In the genomic region with DNA sequence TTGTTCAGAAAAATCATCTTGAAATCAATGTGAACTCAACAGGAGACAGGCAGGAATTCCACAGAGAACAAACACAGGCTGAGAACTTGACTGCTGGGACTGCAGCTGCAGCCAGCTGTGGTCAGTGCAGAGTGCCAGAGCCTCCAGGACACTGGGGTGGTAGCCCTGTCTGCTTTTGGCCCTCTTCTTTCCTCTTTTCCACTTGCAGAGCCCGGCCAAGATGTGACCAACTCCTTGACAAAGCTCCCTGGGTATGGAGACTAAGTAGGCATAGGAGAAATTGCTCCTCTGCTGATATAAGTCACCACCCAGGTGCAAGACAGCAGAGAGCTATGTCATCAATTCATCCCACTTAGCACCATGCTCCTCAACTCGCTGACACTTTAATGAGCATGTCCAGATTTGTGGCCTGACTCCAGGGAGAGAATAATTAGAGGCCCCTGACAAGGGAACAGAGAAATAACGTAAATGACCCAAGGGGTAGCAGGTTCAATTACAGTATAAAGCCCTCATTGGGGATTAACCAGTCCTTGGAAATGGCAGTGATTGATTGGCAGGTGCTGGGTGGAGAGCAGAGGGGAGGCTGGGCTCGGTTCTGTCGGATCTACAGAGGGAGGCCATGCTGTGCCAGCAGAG, we compare ENCODE assay signal across 15 cellular contexts.
DNase-seq lines count a peak whose midpoint lies in the region; ATAC-seq and TF ChIP-seq lines count a peak whose summit lies in the region.
"Had no signal": no experiment of that assay in that cellular context is flagged by ENCODE, and none has a peak within 500 bp of the region (broad histone marks: within the 10 kb centered on the region; RNA-seq: fewer than 3 reads in every experiment).

No MANE protein-coding gene starts in this region.

- H3K4me3 ChIP-seq in left ventricle myocardium inferior (no peak overlapping the region), right cardiac atrium (ENCODE audit: low read length) (no peak overlapping the region), coronary artery (no peak overlapping the region), lower lobe of right lung (no peak overlapping the region), upper lobe of right lung (no peak overlapping the region)
- H3K4me3 ChIP-seq: GM23338 had no signal

- H3K27me3 Mint-ChIP-seq in activated CD4-positive, alpha-beta T cell treated with anti-CD3 and anti-CD28 coated beads, Interleukin-2, amount 10 ng/mL, durations not matched to agents 24 days and 14 days, result peaks cover 3% of the 10 kb centered on the region

- WGBS in right cardiac atrium, result 57% methylated on average over 5 of the region's 5 CpGs

- intact Hi-C loops in left ventricle myocardium inferior (cut with micrococcal nuclease), result no loop called here
- intact Hi-C loops in right cardiac atrium (cut with DNase I), result no loop called here
- intact Hi-C loops in lower lobe of right lung (cut with DNase I), result no loop called here
- intact Hi-C loops in upper lobe of right lung (cut with DNase I), result no loop called here
- intact Hi-C loops in activated CD4-positive, alpha-beta T cell treated with anti-CD3 and anti-CD28 coated beads, Interleukin-2, amount 10 ng/mL, durations not matched to agents 24 days and 14 days (cut with micrococcal nuclease), result no loop called here

- H3K36me3 ChIP-seq in left ventricle myocardium inferior (no peaks in the 10 kb centered on the region), lower lobe of right lung (no peaks in the 10 kb centered on the region), upper lobe of right lung (no peaks in the 10 kb centered on the region)

- no peaks in the 10 kb centered on the region for H3K9me3 Mint-ChIP-seq in activated CD4-positive, alpha-beta T cell treated with anti-CD3 and anti-CD28 coated beads, Interleukin-2, amount 10 ng/mL, durations not matched to agents 24 days and 14 days
- H3K9me3 Mint-ChIP-seq: CD8-positive, alpha-beta memory T cell; GM23338 had no signal

- TF ChIP-seq CTCF in left ventricle myocardium inferior (IDR thresholded peaks at IDR 0.05; ENCODE audit: borderline replicate concordance) (no peak), coronary artery (IDR thresholded peaks at IDR 0.05) (no peak), lower lobe of right lung (IDR thresholded peaks at IDR 0.05) (no peak), upper lobe of right lung (IDR thresholded peaks at IDR 0.05) (no peak)

- H3K9me3 ChIP-seq in left ventricle myocardium inferior (replicated peaks) (no peaks in the 10 kb centered on the region), right cardiac atrium (ENCODE audit: control insufficient read depth, low read length) (no peaks in the 10 kb centered on the region), lower lobe of right lung (no peaks in the 10 kb centered on the region), upper lobe of right lung (no peaks in the 10 kb centered on the region)
- H3K9me3 ChIP-seq: Caco-2 had no signal

- ATAC-seq in right cardiac atrium (no peak), lower lobe of right lung (peak; percentile 49 to 54), upper lobe of right lung (peak; percentile 43)
- ATAC-seq: GM23338 had no signal

- DNase-seq in left ventricle myocardium inferior, result peak; percentile 29
- no peak for DNase-seq in right cardiac atrium
- peak; percentile 52 for DNase-seq in coronary artery (ENCODE audit: low spot score)
- DNase-seq in lower lobe of right lung, result no peak
- DNase-seq in upper lobe of right lung, result no peak
- DNase-seq in activated CD4-positive, alpha-beta T cell treated with anti-CD3 and anti-CD28 coated beads, Interleukin-2, amount 10 ng/mL, durations not matched to agents 24 days and 14 days, result no peak
- no peak for DNase-seq in retina
- no peak for DNase-seq in hippocampal formation (lab: John Stamatoyannopoulos, UW)
- DNase-seq: CD8-positive, alpha-beta memory T cell; DND-41; GDM1; H7 had no signal

- H3K27ac ChIP-seq in left ventricle myocardium inferior (replicated peaks) (no peak overlapping the region), right cardiac atrium (ENCODE audit: low read length) (no peak overlapping the region), coronary artery (peak overlapping the region in 1 of 2 donors; percentile 45), lower lobe of right lung (no peak overlapping the region), upper lobe of right lung (no peak overlapping the region)
- H3K27ac ChIP-seq: 22Rv1 had no signal

- H3K4me1 ChIP-seq in left ventricle myocardium inferior (no peaks in the 10 kb centered on the region), right cardiac atrium (ENCODE audit: control insufficient read depth, insufficient read depth, low read length) (no peaks in the 10 kb centered on the region), lower lobe of right lung (no peaks in the 10 kb centered on the region), upper lobe of right lung (no peaks in the 10 kb centered on the region)
- H3K4me1 ChIP-seq: Caco-2 had no signal

- H3K27ac Mint-ChIP-seq in activated CD4-positive, alpha-beta T cell treated with anti-CD3 and anti-CD28 coated beads, Interleukin-2, amount 10 ng/mL, durations not matched to agents 24 days and 14 days, result no peak overlapping the region
- H3K27ac Mint-ChIP-seq: CD8-positive, alpha-beta memory T cell; GM23338 had no signal

- H3K36me3 Mint-ChIP-seq in activated CD4-positive, alpha-beta T cell treated with anti-CD3 and anti-CD28 coated beads, Interleukin-2, amount 10 ng/mL, durations not matched to agents 24 days and 14 days (ENCODE audit: low read depth), result no peaks in the 10 kb centered on the region
- H3K36me3 Mint-ChIP-seq: CD8-positive, alpha-beta memory T cell had no signal

- no peaks in the 10 kb centered on the region for H3K4me1 Mint-ChIP-seq in activated CD4-positive, alpha-beta T cell treated with anti-CD3 and anti-CD28 coated beads, Interleukin-2, amount 10 ng/mL, durations not matched to agents 24 days and 14 days
- H3K4me1 Mint-ChIP-seq: CD8-positive, alpha-beta memory T cell had no signal

- H3K27me3 ChIP-seq in left ventricle myocardium inferior (ENCODE audit: low read depth), result peaks cover 44% of the 10 kb centered on the region
- no peaks in the 10 kb centered on the region for H3K27me3 ChIP-seq in right cardiac atrium (ENCODE audit: control insufficient read depth, insufficient read depth)
- H3K27me3 ChIP-seq in lower lobe of right lung (ENCODE audit: low read depth), result peaks cover 3% of the 10 kb centered on the region
- no peaks in the 10 kb centered on the region for H3K27me3 ChIP-seq in upper lobe of right lung

- H3K4me3 Mint-ChIP-seq in activated CD4-positive, alpha-beta T cell treated with anti-CD3 and anti-CD28 coated beads, Interleukin-2, amount 10 ng/mL, durations not matched to agents 24 days and 14 days, result no peak overlapping the region
- H3K4me3 Mint-ChIP-seq: CD8-positive, alpha-beta memory T cell; GM23338 had no signal

Comparison
In these comparisons a context has a peak if more than half of its experiments do, and no peak if none do; other contexts are left out.
1. DNase-seq: peak in left ventricle myocardium inferior (single experiment) and coronary artery (single experiment); none in right cardiac atrium (0 of 3), lower lobe of right lung (single experiment), upper lobe of right lung (single experiment), activated CD4-positive, alpha-beta T cell treated with anti-CD3 and anti-CD28 coated beads, Interleukin-2, amount 10 ng/mL, durations not matched to agents 24 days and 14 days (single experiment), retina (single experiment) and hippocampal formation (0 of 2).
2. ATAC-seq: peak in lower lobe of right lung (2 of 2) and upper lobe of right lung (single experiment); none in right cardiac atrium (0 of 2).